1 cellular context compared by ENCODE assay signal in the genomic region with DNA sequence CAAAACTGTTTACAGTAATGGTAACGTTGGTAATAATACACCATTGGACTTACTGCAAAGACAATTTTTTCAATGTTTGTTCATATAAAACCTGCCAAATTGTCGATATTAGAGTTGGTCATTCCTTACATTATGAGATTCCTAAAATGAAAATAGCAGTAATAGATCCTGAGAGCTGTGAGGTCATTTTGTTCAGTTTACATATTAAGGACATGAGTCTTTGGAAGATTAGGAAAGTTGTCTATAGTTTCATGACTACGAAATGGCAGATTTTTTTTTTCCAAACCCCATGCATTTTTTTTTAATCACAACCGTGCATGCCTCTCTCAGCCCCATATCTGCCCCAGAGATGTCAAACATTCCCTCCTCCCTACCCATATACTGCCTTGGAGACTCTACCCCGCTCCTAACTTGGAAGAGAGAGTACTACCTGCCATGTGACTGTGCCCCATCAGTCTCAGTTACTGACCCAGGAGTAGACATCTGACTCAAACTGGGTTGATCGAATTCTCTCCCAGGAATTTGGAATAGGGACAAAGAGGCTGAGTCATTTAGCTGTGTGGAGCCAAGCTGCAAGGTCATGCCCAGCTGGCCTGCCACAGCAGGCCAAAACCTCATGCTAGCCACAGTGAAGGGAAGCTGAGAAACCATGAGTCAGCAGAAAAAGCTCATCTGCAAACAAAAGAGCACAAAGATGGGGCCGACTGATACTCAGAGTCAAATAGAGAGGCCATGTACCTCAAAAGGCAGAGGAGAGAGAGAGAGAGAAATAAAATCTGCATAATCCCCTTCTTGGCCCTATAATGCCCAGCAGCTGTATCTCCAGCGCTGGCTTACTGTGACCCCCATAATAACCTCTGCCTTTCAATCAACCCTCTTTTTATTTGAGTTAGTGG.
A peak's percentile ranks its signal among the peaks of the same experiment; 100 is the strongest.
TF ChIP-seq lines count a peak whose summit lies in the region.

No MANE protein-coding gene starts in this region.

TF ChIP-seq in H1, 55 proteins besides CTCF, POLR2A, EP300 and RAD21 (continued from another document):
- no peak for TF ChIP-seq ZNF274 (IDR thresholded peaks at IDR 0.05; ENCODE audit: borderline replicate concordance, extremely low read depth, low read length)
- no peak for TF ChIP-seq EZH2 (IDR thresholded peaks at IDR 0.05; ENCODE audit: low read depth, low read length, severe bottlenecking)
- no peak for TF ChIP-seq CHD1 (IDR thresholded peaks at IDR 0.05; ENCODE audit: low read depth, low read length)
- no peak for TF ChIP-seq SIX5 (IDR thresholded peaks at IDR 0.05; ENCODE audit: low read depth, low read length)
- no peak for TF ChIP-seq BCL11A (IDR thresholded peaks at IDR 0.05; ENCODE audit: low read depth in 2 of 2, low read length in 2 of 2)
- no peak for TF ChIP-seq KDM5A (IDR thresholded peaks at IDR 0.05; ENCODE audit: low read length)
- TF ChIP-seq, protein P1, sequence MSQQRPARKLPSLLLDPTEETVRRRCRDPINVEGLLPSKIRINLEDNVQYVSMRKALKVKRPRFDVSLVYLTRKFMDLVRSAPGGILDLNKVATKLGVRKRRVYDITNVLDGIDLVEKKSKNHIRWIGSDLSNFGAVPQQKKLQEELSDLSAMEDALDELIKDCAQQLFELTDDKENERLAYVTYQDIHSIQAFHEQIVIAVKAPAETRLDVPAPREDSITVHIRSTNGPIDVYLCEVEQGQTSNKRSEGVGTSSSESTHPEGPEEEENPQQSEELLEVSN (IDR thresholded peaks at IDR 0.05) = peak; percentile 41; the same call in 1 of the 2 replicates
- no peak for TF ChIP-seq ASH2L (IDR thresholded peaks at IDR 0.05; ENCODE audit: low read length)
- TF ChIP-seq POU5F1 (IDR thresholded peaks at IDR 0.05; ENCODE audit: low read depth, low read length) = no peak
- peak; percentile 80 for TF ChIP-seq TEAD4 (IDR thresholded peaks at IDR 0.05; ENCODE audit: low read depth, low read length)
- TF ChIP-seq RBBP5 (IDR thresholded peaks at IDR 0.05; ENCODE audit: borderline replicate concordance, low read depth, low read length) = no peak
- TF ChIP-seq CHD2 (IDR thresholded peaks at IDR 0.05; ENCODE audit: low read length) = no peak
- TF ChIP-seq CBX5 (IDR thresholded peaks at IDR 0.05; ENCODE audit: low read depth, low read length) = no peak
- TF ChIP-seq MAFK (IDR thresholded peaks at IDR 0.05; ENCODE audit: low read depth, low read length) = peak; percentile 100
- TF ChIP-seq TAF1 (IDR thresholded peaks at IDR 0.05; ENCODE audit: low read depth, low read length) = peak; percentile 66; the same call in 1 of the 2 replicates
- no peak for TF ChIP-seq GTF2F1 (IDR thresholded peaks at IDR 0.05; ENCODE audit: borderline replicate concordance, low read depth, low read length)
- no peak for TF ChIP-seq SIRT6 (IDR thresholded peaks at IDR 0.05; ENCODE audit: low read length)
- no peak for TF ChIP-seq POLR2AphosphoS5 (IDR thresholded peaks at IDR 0.05; ENCODE audit: low read depth, low read length)
- no peak for TF ChIP-seq RNF2 (IDR thresholded peaks at IDR 0.05; ENCODE audit: borderline replicate concordance, low read depth, low read length, missing control alignments, poor library complexity, severe bottlenecking)
- peak; percentile 100 for TF ChIP-seq BACH1 (IDR thresholded peaks at IDR 0.05; ENCODE audit: low read length)
- TF ChIP-seq SIN3A (conservative IDR thresholded peaks at IDR 0.05 in 1 of 2, IDR thresholded peaks at IDR 0.05 in 1 of 2; ENCODE audit: low read depth in 1 of 2, low read length in 2 of 2) = peak; percentile 91 to 95; a peak in 3 of 4 replicates
- peak; percentile 30; the same call in 1 of the 2 replicates for TF ChIP-seq YY1 (IDR thresholded peaks at IDR 0.05; ENCODE audit: low read depth, low read length)
- TF ChIP-seq EGR1 (IDR thresholded peaks at IDR 0.05; ENCODE audit: borderline replicate concordance, low read depth, low read length) = no peak
- TF ChIP-seq PHF8 (conservative IDR thresholded peaks at IDR 0.05; ENCODE audit: low read depth, low read length) = no peak
- TF ChIP-seq HDAC6 (IDR thresholded peaks at IDR 0.05; ENCODE audit: low read depth, low read length) = no peak
- TF ChIP-seq RFX5 (IDR thresholded peaks at IDR 0.05; ENCODE audit: borderline replicate concordance, low read depth, low read length) = no peak
- peak; percentile 54; the same call in 1 of the 2 replicates for TF ChIP-seq JUN (IDR thresholded peaks at IDR 0.05; ENCODE audit: low read depth, low read length)
- no peak for TF ChIP-seq GABPA (IDR thresholded peaks at IDR 0.05; ENCODE audit: borderline replicate concordance, insufficient read depth, low read length)
- TF ChIP-seq, protein P2, sequence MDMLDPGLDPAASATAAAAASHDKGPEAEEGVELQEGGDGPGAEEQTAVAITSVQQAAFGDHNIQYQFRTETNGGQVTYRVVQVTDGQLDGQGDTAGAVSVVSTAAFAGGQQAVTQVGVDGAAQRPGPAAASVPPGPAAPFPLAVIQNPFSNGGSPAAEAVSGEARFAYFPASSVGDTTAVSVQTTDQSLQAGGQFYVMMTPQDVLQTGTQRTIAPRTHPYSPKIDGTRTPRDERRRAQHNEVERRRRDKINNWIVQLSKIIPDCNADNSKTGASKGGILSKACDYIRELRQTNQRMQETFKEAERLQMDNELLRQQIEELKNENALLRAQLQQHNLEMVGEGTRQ (IDR thresholded peaks at IDR 0.05; ENCODE audit: low read length) = no peak
- TF ChIP-seq SAP30 (IDR thresholded peaks at IDR 0.05; ENCODE audit: insufficient read depth, insufficient replicate concordance, low read length) = no peak
- TF ChIP-seq TBP (IDR thresholded peaks at IDR 0.05; ENCODE audit: low read depth, low read length) = no peak
- no peak for TF ChIP-seq CBX8 (IDR thresholded peaks at IDR 0.05; ENCODE audit: borderline replicate concordance, low read depth, low read length)
- no peak for TF ChIP-seq SP1 (IDR thresholded peaks at IDR 0.05; ENCODE audit: low read depth, low read length)
- TF ChIP-seq KDM1A (IDR thresholded peaks at IDR 0.05; ENCODE audit: borderline replicate concordance, low read length) = no peak
- no peak for TF ChIP-seq HDAC2 (IDR thresholded peaks at IDR 0.05; ENCODE audit: borderline replicate concordance in 1 of 2, low read depth in 2 of 2, low read length in 2 of 2)
- TF ChIP-seq, protein P3, sequence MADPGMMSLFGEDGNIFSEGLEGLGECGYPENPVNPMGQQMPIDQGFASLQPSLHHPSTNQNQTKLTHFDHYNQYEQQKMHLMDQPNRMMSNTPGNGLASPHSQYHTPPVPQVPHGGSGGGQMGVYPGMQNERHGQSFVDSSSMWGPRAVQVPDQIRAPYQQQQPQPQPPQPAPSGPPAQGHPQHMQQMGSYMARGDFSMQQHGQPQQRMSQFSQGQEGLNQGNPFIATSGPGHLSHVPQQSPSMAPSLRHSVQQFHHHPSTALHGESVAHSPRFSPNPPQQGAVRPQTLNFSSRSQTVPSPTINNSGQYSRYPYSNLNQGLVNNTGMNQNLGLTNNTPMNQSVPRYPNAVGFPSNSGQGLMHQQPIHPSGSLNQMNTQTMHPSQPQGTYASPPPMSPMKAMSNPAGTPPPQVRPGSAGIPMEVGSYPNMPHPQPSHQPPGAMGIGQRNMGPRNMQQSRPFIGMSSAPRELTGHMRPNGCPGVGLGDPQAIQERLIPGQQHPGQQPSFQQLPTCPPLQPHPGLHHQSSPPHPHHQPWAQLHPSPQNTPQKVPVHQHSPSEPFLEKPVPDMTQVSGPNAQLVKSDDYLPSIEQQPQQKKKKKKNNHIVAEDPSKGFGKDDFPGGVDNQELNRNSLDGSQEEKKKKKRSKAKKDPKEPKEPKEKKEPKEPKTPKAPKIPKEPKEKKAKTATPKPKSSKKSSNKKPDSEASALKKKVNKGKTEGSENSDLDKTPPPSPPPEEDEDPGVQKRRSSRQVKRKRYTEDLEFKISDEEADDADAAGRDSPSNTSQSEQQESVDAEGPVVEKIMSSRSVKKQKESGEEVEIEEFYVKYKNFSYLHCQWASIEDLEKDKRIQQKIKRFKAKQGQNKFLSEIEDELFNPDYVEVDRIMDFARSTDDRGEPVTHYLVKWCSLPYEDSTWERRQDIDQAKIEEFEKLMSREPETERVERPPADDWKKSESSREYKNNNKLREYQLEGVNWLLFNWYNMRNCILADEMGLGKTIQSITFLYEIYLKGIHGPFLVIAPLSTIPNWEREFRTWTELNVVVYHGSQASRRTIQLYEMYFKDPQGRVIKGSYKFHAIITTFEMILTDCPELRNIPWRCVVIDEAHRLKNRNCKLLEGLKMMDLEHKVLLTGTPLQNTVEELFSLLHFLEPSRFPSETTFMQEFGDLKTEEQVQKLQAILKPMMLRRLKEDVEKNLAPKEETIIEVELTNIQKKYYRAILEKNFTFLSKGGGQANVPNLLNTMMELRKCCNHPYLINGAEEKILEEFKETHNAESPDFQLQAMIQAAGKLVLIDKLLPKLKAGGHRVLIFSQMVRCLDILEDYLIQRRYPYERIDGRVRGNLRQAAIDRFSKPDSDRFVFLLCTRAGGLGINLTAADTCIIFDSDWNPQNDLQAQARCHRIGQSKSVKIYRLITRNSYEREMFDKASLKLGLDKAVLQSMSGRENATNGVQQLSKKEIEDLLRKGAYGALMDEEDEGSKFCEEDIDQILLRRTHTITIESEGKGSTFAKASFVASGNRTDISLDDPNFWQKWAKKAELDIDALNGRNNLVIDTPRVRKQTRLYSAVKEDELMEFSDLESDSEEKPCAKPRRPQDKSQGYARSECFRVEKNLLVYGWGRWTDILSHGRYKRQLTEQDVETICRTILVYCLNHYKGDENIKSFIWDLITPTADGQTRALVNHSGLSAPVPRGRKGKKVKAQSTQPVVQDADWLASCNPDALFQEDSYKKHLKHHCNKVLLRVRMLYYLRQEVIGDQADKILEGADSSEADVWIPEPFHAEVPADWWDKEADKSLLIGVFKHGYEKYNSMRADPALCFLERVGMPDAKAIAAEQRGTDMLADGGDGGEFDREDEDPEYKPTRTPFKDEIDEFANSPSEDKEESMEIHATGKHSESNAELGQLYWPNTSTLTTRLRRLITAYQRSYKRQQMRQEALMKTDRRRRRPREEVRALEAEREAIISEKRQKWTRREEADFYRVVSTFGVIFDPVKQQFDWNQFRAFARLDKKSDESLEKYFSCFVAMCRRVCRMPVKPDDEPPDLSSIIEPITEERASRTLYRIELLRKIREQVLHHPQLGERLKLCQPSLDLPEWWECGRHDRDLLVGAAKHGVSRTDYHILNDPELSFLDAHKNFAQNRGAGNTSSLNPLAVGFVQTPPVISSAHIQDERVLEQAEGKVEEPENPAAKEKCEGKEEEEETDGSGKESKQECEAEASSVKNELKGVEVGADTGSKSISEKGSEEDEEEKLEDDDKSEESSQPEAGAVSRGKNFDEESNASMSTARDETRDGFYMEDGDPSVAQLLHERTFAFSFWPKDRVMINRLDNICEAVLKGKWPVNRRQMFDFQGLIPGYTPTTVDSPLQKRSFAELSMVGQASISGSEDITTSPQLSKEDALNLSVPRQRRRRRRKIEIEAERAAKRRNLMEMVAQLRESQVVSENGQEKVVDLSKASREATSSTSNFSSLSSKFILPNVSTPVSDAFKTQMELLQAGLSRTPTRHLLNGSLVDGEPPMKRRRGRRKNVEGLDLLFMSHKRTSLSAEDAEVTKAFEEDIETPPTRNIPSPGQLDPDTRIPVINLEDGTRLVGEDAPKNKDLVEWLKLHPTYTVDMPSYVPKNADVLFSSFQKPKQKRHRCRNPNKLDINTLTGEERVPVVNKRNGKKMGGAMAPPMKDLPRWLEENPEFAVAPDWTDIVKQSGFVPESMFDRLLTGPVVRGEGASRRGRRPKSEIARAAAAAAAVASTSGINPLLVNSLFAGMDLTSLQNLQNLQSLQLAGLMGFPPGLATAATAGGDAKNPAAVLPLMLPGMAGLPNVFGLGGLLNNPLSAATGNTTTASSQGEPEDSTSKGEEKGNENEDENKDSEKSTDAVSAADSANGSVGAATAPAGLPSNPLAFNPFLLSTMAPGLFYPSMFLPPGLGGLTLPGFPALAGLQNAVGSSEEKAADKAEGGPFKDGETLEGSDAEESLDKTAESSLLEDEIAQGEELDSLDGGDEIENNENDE (IDR thresholded peaks at IDR 0.05; ENCODE audit: insufficient replicate concordance, low read length) = no peak
- TF ChIP-seq KDM4A (IDR thresholded peaks at IDR 0.05; ENCODE audit: low read depth, low read length, severe bottlenecking) = no peak
- TF ChIP-seq SUZ12 (IDR thresholded peaks at IDR 0.05; ENCODE audit: low read length) = no peak
- TF ChIP-seq CEBPB (IDR thresholded peaks at IDR 0.05; ENCODE audit: low read depth, low read length) = no peak
- TF ChIP-seq BRCA1 (IDR thresholded peaks at IDR 0.05; ENCODE audit: low read depth, low read length) = no peak
- peak; percentile 77; the same call in 1 of the 2 replicates for TF ChIP-seq TCF12 (IDR thresholded peaks at IDR 0.05; ENCODE audit: low read depth, low read length)
- no peak for TF ChIP-seq CTBP2 (IDR thresholded peaks at IDR 0.05; ENCODE audit: borderline replicate concordance, insufficient read depth, insufficient read length, low read length)
- TF ChIP-seq CREB1 (IDR thresholded peaks at IDR 0.05) = no peak
- TF ChIP-seq, protein P4, sequence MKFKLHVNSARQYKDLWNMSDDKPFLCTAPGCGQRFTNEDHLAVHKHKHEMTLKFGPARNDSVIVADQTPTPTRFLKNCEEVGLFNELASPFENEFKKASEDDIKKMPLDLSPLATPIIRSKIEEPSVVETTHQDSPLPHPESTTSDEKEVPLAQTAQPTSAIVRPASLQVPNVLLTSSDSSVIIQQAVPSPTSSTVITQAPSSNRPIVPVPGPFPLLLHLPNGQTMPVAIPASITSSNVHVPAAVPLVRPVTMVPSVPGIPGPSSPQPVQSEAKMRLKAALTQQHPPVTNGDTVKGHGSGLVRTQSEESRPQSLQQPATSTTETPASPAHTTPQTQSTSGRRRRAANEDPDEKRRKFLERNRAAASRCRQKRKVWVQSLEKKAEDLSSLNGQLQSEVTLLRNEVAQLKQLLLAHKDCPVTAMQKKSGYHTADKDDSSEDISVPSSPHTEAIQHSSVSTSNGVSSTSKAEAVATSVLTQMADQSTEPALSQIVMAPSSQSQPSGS (IDR thresholded peaks at IDR 0.05; ENCODE audit: low read length) = peak; percentile 88
- TF ChIP-seq SP2 (IDR thresholded peaks at IDR 0.05; ENCODE audit: low read length) = no peak
TF ChIP-seq in H1: peak in this region for 13.
